Comparison of ENCODE assay signal across 7 cellular contexts in genomic region chr19:17473041-17473440, GRCh38. TPM values are rescaled to one million over a fixed set of nuclear protein-coding genes. Genes with fewer than 3 reads are reported as not detected.
DNase-seq lines count a peak whose midpoint lies in the region; ATAC-seq, FAIRE-seq and TF ChIP-seq lines count a peak whose summit lies in the region.
"Had no signal": no experiment of that assay in that cellular context is flagged by ENCODE, and none has a peak within 500 bp of the region (broad histone marks: within the 10 kb centered on the region; RNA-seq: fewer than 3 reads in every experiment).

No MANE protein-coding gene starts in this region.

- no peaks in the 10 kb centered on the region for H3K36me3 Mint-ChIP-seq in T-cell

- H3K27me3 ChIP-seq in HL-60 (ENCODE audit: insufficient read depth, poor library complexity, severe bottlenecking) = peaks cover 3% of the 10 kb centered on the region
- no peaks in the 10 kb centered on the region for H3K27me3 ChIP-seq in lower lobe of right lung (ENCODE audit: low read depth)

- POLR2A ChIA-PET in T-cell (lab: Charles Lee) = no interaction called here

- ATAC-seq in T-cell (replicated peaks in 1 of 4) (no peak), lower lobe of right lung (no peak), GM19467 (IDR thresholded peaks at IDR 0.05; ENCODE audit: unreplicated experiment) (no peak), HG02678 (IDR thresholded peaks at IDR 0.05; ENCODE audit: unreplicated experiment) (no peak)

- DNase-seq in HL-60 (ENCODE audit: low read depth in 1 of 2, low spot score in 1 of 2) (peak; percentile 74 to 75), T-cell (no peak), lower lobe of right lung (no peak), D721Med (ENCODE audit: insufficient read length, low spot score) (no peak)
- DNase-seq: NCI-H1436 had no signal

- H3K27ac Mint-ChIP-seq in T-cell = peak overlapping the region in 1 of 2 donors; percentile 34

- peaks cover 25 to 31% (median 27%) of the 10 kb centered on the region in 3 donors for H3K4me1 Mint-ChIP-seq in T-cell

- peaks cover 42% of the 10 kb centered on the region for H3K4me1 ChIP-seq in lower lobe of right lung

- FAIRE-seq in D721Med (lab: Jason Lieb, UNC) = no peak

- TF ChIP-seq CTCF in HL-60 (IDR thresholded peaks at IDR 0.05; ENCODE audit: insufficient read depth, low read length) (no peak), lower lobe of right lung (IDR thresholded peaks at IDR 0.05) (no peak), D721Med (IDR thresholded peaks at IDR 0.05; ENCODE audit: insufficient read depth, missing control alignments) (no peak)

- H3K4me3 ChIP-seq in HL-60 (replicated peaks; ENCODE audit: insufficient read depth, low read length) = no peak overlapping the region
- no peak overlapping the region for H3K4me3 ChIP-seq in lower lobe of right lung

- H3K9me3 Mint-ChIP-seq in T-cell = no peaks in the 10 kb centered on the region

- H3K27ac ChIP-seq in HL-60 (replicated peaks) (no peak overlapping the region), lower lobe of right lung (peak overlapping the region; percentile 28)

- CTCF ChIA-PET in T-cell (lab: Charles Lee) = no interaction called here

- no peaks in the 10 kb centered on the region for H3K36me3 ChIP-seq in lower lobe of right lung

- intact Hi-C loops in lower lobe of right lung (cut with DNase I) = no loop called here

- H3K27me3 Mint-ChIP-seq in T-cell = no peaks in the 10 kb centered on the region

- no peaks in the 10 kb centered on the region for H3K9me3 ChIP-seq in lower lobe of right lung

- H3K4me3 Mint-ChIP-seq in T-cell = peak overlapping the region in 2 of 3 donors; percentile 6 to 98

RNA-seq across cellular contexts. Expression of gene SLC27A1, which starts 2.7 kb away (rescaled TPM):
- total RNA-seq in T-cell (10 to 100 TPM in 3 of 5 donors, 1 to 10 TPM in 2; 5.9 to 13.3 (median 10.5) TPM), lower lobe of right lung (27.0 TPM)

RNA-seq across cellular contexts. Expression of gene NXNL1, which starts 12.3 kb away (rescaled TPM):
- total RNA-seq in T-cell (not detected), lower lobe of right lung (not detected)

RNA-seq across cellular contexts. Expression of gene TMEM221, which starts 24.6 kb away (rescaled TPM):
- total RNA-seq in T-cell (not detected), lower lobe of right lung (not detected)

RNA-seq across cellular contexts. Expression of gene PGLS, which starts 38.4 kb away (rescaled TPM):
- total RNA-seq in T-cell (100 to 1,000 TPM in 1 of 5 donors, 10 to 100 TPM in 4; 46.2 to 103 (median 77.5) TPM), lower lobe of right lung (89.4 TPM)

RNA-seq across cellular contexts. Expression of gene MVB12A, which starts 53.2 kb away (rescaled TPM):
- total RNA-seq in T-cell = 10 to 100 TPM; 21.0 to 41.4 (median 35.3) TPM
- 45.3 TPM for total RNA-seq in lower lobe of right lung

Comparison
In these comparisons a context has a peak if more than half of its experiments do, and no peak if none do; other contexts are left out.
1. DNase-seq: peak in HL-60 (2 of 2); none in T-cell (0 of 34), lower lobe of right lung (single experiment) and D721Med (single experiment).